7 cellular contexts compared by ENCODE assay signal in the genomic region with DNA sequence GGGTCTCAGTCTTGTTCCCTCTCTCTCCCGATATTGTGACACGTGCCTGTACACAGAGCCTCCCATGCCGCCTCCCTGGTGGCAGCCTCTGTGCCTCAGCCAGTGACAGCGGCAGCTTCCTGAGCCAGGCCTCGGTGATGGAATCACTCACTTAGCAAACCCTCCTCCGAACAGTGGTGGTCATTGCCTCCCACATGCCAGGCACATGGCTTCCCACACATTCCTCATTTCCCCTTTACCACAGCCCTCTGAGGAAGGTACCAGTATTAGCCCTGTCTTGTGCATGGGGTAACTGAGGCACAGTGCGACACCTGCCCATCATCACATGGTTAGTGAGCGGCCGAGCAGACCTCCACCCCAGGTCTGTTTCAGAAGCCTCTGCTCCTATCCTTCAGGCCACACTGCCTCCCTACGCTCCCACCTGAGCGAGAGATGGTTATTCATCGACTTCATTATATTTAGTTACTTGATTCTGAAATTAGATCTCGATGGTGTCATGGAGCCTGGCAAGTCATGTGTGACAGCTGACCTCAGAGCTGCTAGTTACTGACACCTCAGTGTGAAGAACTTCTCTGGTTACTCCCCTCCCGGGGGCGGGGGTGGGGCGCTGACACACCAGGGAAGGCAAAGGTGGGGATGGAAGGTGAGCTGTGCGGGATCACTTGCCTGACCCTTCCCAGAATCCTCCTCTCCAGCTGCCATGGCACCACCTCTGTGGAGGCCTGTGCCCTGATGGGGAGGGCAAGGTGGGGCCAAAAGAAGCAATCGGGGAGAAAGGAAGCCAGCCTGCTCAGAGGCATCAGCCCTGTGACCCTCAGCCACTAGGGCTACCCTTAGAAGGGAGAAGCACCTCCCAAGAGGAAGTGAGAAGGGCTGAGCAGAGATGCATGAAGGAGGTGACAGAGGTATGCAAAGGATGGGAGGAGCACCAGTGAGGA. TPM values are rescaled to one million over a fixed set of nuclear protein-coding genes. Genes with fewer than 3 reads are reported as not detected.
DNase-seq lines count a peak whose midpoint lies in the region; ATAC-seq and TF ChIP-seq lines count a peak whose summit lies in the region.

No MANE protein-coding gene starts in this region.

- no peak overlapping the region for H3K4me3 ChIP-seq in psoas muscle

- H3K36me3 ChIP-seq in psoas muscle (ENCODE audit: insufficient read depth in 1 of 2, low read depth in 1 of 2) = no peaks in the 10 kb centered on the region

- no peaks in the 10 kb centered on the region for H3K4me1 Mint-ChIP-seq in mesothelial cell of epicardium

- ATAC-seq in GM19025 (IDR thresholded peaks at IDR 0.05; ENCODE audit: low read depth, unreplicated experiment) = peak; percentile 54
- ATAC-seq in HG02588 (IDR thresholded peaks at IDR 0.05; ENCODE audit: unreplicated experiment) = peak; percentile 59
- ATAC-seq in psoas muscle = peak; percentile 56 to 96 (median 90)
- ATAC-seq in HG03097 (IDR thresholded peaks at IDR 0.05; ENCODE audit: low FRiP score, unreplicated experiment) = no peak

- no peaks in the 10 kb centered on the region for H3K9me3 Mint-ChIP-seq in mesothelial cell of epicardium

- no peak overlapping the region for H3K27ac Mint-ChIP-seq in mesothelial cell of epicardium

- peak; percentile 79 for DNase-seq in NCI-H2171 (lab: John Stamatoyannopoulos, UW)
- DNase-seq in psoas muscle = no peak
- no peak for DNase-seq in posterior vena cava (ENCODE audit: low spot score)
- DNase-seq in mesothelial cell of epicardium (ENCODE audit: low spot score in 2 of 2, unreplicated experiment in 2 of 2) = no peak

- H3K27ac ChIP-seq in psoas muscle = no peak overlapping the region

- TF ChIP-seq CTCF in psoas muscle (IDR thresholded peaks at IDR 0.05) = no peak
- no peak for TF ChIP-seq CTCF in mesothelial cell of epicardium (IDR thresholded peaks at IDR 0.05; ENCODE audit: unreplicated experiment)

- 59 to 62% (median 62%) methylated on average over 18 of the region's 18 CpGs for WGBS in psoas muscle, 3 donors

- no peak overlapping the region for H3K4me3 Mint-ChIP-seq in mesothelial cell of epicardium

- no peaks in the 10 kb centered on the region for H3K36me3 Mint-ChIP-seq in mesothelial cell of epicardium

- H3K4me1 ChIP-seq in psoas muscle = peaks cover 14% of the 10 kb centered on the region

- peaks cover 15% of the 10 kb centered on the region for H3K27me3 Mint-ChIP-seq in mesothelial cell of epicardium (ENCODE audit: low read depth)

- no peaks in the 10 kb centered on the region for H3K9me3 ChIP-seq in psoas muscle

- H3K27me3 ChIP-seq in psoas muscle (ENCODE audit: insufficient read depth in 3 of 3, low read length in 2 of 3) = no peaks in the 10 kb centered on the region

- intact Hi-C loops in psoas muscle (cut with DNase I) = no loop called here
- intact Hi-C loops in posterior vena cava (cut with DNase I) = no loop called here

RNA-seq across cellular contexts. Expression of a gene that starts 17.9 kb away (rescaled TPM):
- total RNA-seq in psoas muscle = 1 to 10 TPM in 1 of 4 donors, under 1 TPM in 3; 0.08 to 1.4 (median 0.53) TPM
- polyA plus RNA-seq in psoas muscle = under 1 TPM; 0.17 to 0.22 (median 0.22) TPM
- total RNA-seq in posterior vena cava = 1 to 10 TPM; 3.5 to 7.6 TPM
- 2.3 to 3.7 TPM (median 2.9 TPM) in 3 replicates for total RNA-seq in mesothelial cell of epicardium
